18 cellular contexts compared by ENCODE assay signal in genomic region chr13:98462241-98462882, GRCh38.
DNase-seq lines count a peak whose midpoint lies in the region; ATAC-seq and TF ChIP-seq lines count a peak whose summit lies in the region.
"Had no signal": no experiment of that assay in that cellular context is flagged by ENCODE, and none has a peak within 500 bp of the region (broad histone marks: within the 10 kb centered on the region; RNA-seq: fewer than 3 reads in every experiment).

No MANE protein-coding gene starts in this region.

- H3K4me1 ChIP-seq in cardiac muscle cell (ENCODE audit: low read depth): no peaks in the 10 kb centered on the region
- H3K4me1 ChIP-seq in right atrium auricular region: peaks cover 0 to 43% of the 10 kb centered on the region in 2 donors
- peaks cover 32% of the 10 kb centered on the region for H3K4me1 ChIP-seq in muscle layer of colon (ENCODE audit: insufficient read depth, low read length)
- no peaks in the 10 kb centered on the region for H3K4me1 ChIP-seq in upper lobe of right lung
- H3K4me1 ChIP-seq: ascending aorta had no signal

- H3K9me3 ChIP-seq in cardiac muscle cell (ENCODE audit: low read depth): no peaks in the 10 kb centered on the region
- H3K9me3 ChIP-seq in right atrium auricular region: no peaks in the 10 kb centered on the region
- no peaks in the 10 kb centered on the region for H3K9me3 ChIP-seq in muscle layer of colon (ENCODE audit: low read length)
- no peaks in the 10 kb centered on the region for H3K9me3 ChIP-seq in upper lobe of right lung
- H3K9me3 ChIP-seq: ascending aorta, transverse colon had no signal

- ATAC-seq in activated naive CD4-positive, alpha-beta T cell treated with anti-CD3 and anti-CD28 coated beads, Interleukin-2, amount 50 U/mL, for 72 hours: no peak
- ATAC-seq in upper lobe of right lung: no peak
- ATAC-seq: PC-3 had no signal

- no peak overlapping the region for H3K9ac ChIP-seq in muscle layer of colon (ENCODE audit: low read length)
- H3K9ac ChIP-seq: GM23248 had no signal

- H3K9me3 Mint-ChIP-seq in activated naive CD4-positive, alpha-beta T cell treated with anti-CD3 and anti-CD28 coated beads, Interleukin-2, amount 50 U/mL, for 72 hours: no peaks in the 10 kb centered on the region
- H3K9me3 Mint-ChIP-seq: activated B cell treated with CpG ODN at 0.5 μM for 24 hours had no signal

- H3K36me3 Mint-ChIP-seq in activated naive CD4-positive, alpha-beta T cell treated with anti-CD3 and anti-CD28 coated beads, Interleukin-2, amount 50 U/mL, for 72 hours: peaks cover 24 to 31% of the 10 kb centered on the region in 2 donors

- H3K27me3 ChIP-seq in cardiac muscle cell (no peaks in the 10 kb centered on the region), right atrium auricular region (no peaks in the 10 kb centered on the region), muscle layer of colon (ENCODE audit: control insufficient read depth in 1 of 2, insufficient read depth in 2 of 2, low read length in 2 of 2) (no peaks in the 10 kb centered on the region), upper lobe of right lung (no peaks in the 10 kb centered on the region)
- H3K27me3 ChIP-seq: ascending aorta, transverse colon had no signal

- intact Hi-C loops in upper lobe of right lung (cut with DNase I): no loop called here

- no peak for TF ChIP-seq CTCF in cardiac muscle cell (IDR thresholded peaks at IDR 0.05; ENCODE audit: low read depth, low read length)
- TF ChIP-seq CTCF in right atrium auricular region (IDR thresholded peaks at IDR 0.05): no peak
- no peak for TF ChIP-seq CTCF in upper lobe of right lung (IDR thresholded peaks at IDR 0.05)

- peak overlapping the region; percentile 13 for H3K27ac ChIP-seq in cardiac muscle cell
- peak overlapping the region in 1 of 2 donors; percentile 5 for H3K27ac ChIP-seq in right atrium auricular region
- H3K27ac ChIP-seq in muscle layer of colon (ENCODE audit: low read depth, low read length): peak overlapping the region; percentile 31
- no peak overlapping the region for H3K27ac ChIP-seq in upper lobe of right lung
- H3K27ac ChIP-seq: ascending aorta, GM23248, transverse colon had no signal

- H3K4me3 ChIP-seq in cardiac muscle cell: no peak overlapping the region
- H3K4me3 ChIP-seq in right atrium auricular region: no peak overlapping the region
- no peak overlapping the region for H3K4me3 ChIP-seq in muscle layer of colon (ENCODE audit: low read depth in 1 of 2, low read length in 2 of 2)
- H3K4me3 ChIP-seq in upper lobe of right lung: no peak overlapping the region
- H3K4me3 ChIP-seq: ascending aorta, GM23248, transverse colon had no signal

- H3K36me3 ChIP-seq in cardiac muscle cell (peaks cover 20% of the 10 kb centered on the region), right atrium auricular region (peaks cover 56% of the 10 kb centered on the region), muscle layer of colon (ENCODE audit: insufficient read depth, low read length) (peaks cover 59% of the 10 kb centered on the region), upper lobe of right lung (peaks cover 81% of the 10 kb centered on the region)

- DNase-seq in cardiac muscle cell (ENCODE audit: low read depth in 1 of 2, low spot score in 1 of 2) (no peak), right atrium auricular region (ENCODE audit: low spot score) (no peak), upper lobe of right lung (peak; percentile 52), NCI-H1092 (lab: John Stamatoyannopoulos, UW) (no peak), NCI-H1092 treated with DMSO at 0.1 percent for 48 hours (lab: John Stamatoyannopoulos, UW) (no peak)
- no peak for DNase-seq in activated naive CD4-positive, alpha-beta T cell treated with anti-CD3 and anti-CD28 coated beads, Interleukin-2, amount 50 U/mL, for 72 hours (ENCODE audit: low spot score in 2 of 2)
- DNase-seq in effector CD8-positive, alpha-beta T cell (lab: John Stamatoyannopoulos, UW): no peak
- DNase-seq: activated B cell treated with CpG ODN at 0.5 μM for 24 hours; DMS153; GM23248; MV-4-11; NCI-H526 treated with DMSO at 0.1 percent for 48 hours; PC-3; right cardiac atrium; stimulated activated CD4-positive, alpha-beta T cell treated with anti-CD3 and anti-CD28 coated beads, Interleukin-1b, Interleukin-23, amount 100 ng/mL, for 48 hours; transverse colon had no signal

- peak overlapping the region; percentile 61 to 81 for H3K27ac Mint-ChIP-seq in activated naive CD4-positive, alpha-beta T cell treated with anti-CD3 and anti-CD28 coated beads, Interleukin-2, amount 50 U/mL, for 72 hours
- H3K27ac Mint-ChIP-seq: activated B cell treated with CpG ODN at 0.5 μM for 24 hours had no signal
